ENCODE assay signal across 34 cellular contexts in the genomic region with DNA sequence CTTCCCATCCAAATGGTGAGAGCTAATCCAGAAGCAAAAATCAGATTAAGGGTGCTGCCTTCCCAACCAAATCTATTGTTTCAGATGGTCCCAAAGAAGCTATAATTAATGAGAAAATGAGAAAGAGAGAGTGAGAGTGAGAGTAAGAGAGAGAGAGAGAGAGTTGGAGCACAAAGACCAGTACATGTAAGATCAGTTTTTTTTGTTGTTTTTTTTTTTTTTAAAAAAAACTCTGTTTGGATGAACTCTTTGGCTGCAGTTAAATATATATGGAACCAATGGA.
"Had no signal": no experiment of that assay in that cellular context is flagged by ENCODE, and none has a peak within 500 bp of the region (broad histone marks: within the 10 kb centered on the region; RNA-seq: fewer than 3 reads in every experiment).

No MANE protein-coding gene starts in this region.

- H3K27ac Mint-ChIP-seq: activated B cell treated with CpG ODN at 0.5 μM for 24 hours; activated CD4-positive, alpha-beta memory T cell treated with anti-CD3 and anti-CD28 coated beads for 36 hours; activated CD4-positive, alpha-beta T cell treated with anti-CD3 and anti-CD28 coated beads, Interleukin-2, amount 10 ng/mL, durations not matched to agents 7 days and 5 days; activated CD8-positive, alpha-beta T cell treated with anti-CD3 and anti-CD28 coated beads for 36 hours; activated naive CD4-positive, alpha-beta T cell treated with anti-CD3 and anti-CD28 coated beads, Interleukin-2, amount 10 ng/mL, durations not matched to agents 7 days and 5 days; activated naive CD4-positive, alpha-beta T cell treated with anti-CD3 and anti-CD28 coated beads, Interleukin-2, amount 50 U/mL, for 24 hours; activated naive CD8-positive, alpha-beta T cell treated with anti-CD3 and anti-CD28 coated beads for 36 hours; activated T-cell treated with anti-CD3 and anti-CD28 coated beads, Interleukin-2, amount 50 U/mL, for 24 hours; activated T-helper 1 cell treated with anti-CD3 and anti-CD28 coated beads, Interleukin-12 subunit alpha, Interleukin-12 subunit beta, Interleukin-2, Interleukin-4 antibody, amounts not matched to agents 30 ng/mL and 10 ng/mL and 1 ng/mL, durations not matched to agents 14 hours and 24 hours and 36 hours; activated T-helper 17 cell treated with anti-CD3 and anti-CD28 coated beads, Interleukin-2, amount 50 U/mL, for 72 hours; brain; T-helper 1 cell treated with Interleukin-12 subunit alpha and Interleukin-12 subunit beta and Interleukin-4 antibody, amounts not matched to agents 30 μg/mL and 1 μg/mL, for 36 hours; T-helper 2 cell treated with Interferon-gamma antibody and Interleukin-4, amounts not matched to agents 5 μg/mL and 100 μg/mL, for 36 hours had no signal

- H3K27me3 Mint-ChIP-seq: activated B cell treated with CpG ODN at 0.5 μM for 24 hours; activated CD4-positive, alpha-beta memory T cell treated with anti-CD3 and anti-CD28 coated beads for 36 hours; activated CD8-positive, alpha-beta T cell treated with anti-CD3 and anti-CD28 coated beads for 36 hours; activated naive CD4-positive, alpha-beta T cell treated with anti-CD3 and anti-CD28 coated beads, Interleukin-2, amount 10 ng/mL, durations not matched to agents 7 days and 5 days; activated naive CD4-positive, alpha-beta T cell treated with anti-CD3 and anti-CD28 coated beads, Interleukin-2, amount 50 U/mL, for 24 hours; activated naive CD8-positive, alpha-beta T cell treated with anti-CD3 and anti-CD28 coated beads for 36 hours; activated T-cell treated with anti-CD3 and anti-CD28 coated beads, Interleukin-2, amount 50 U/mL, for 24 hours; activated T-helper 17 cell treated with anti-CD3 and anti-CD28 coated beads, Interleukin-2, amount 50 U/mL, for 72 hours; central memory CD8-positive, alpha-beta T cell had no signal

- H3K9me3 ChIP-seq: ascending aorta, colonic mucosa had no signal

- H3K27ac ChIP-seq: ascending aorta, cardiac muscle cell, colonic mucosa, VCaP had no signal

- H3K36me3 ChIP-seq: ascending aorta, cardiac muscle cell, colonic mucosa had no signal

- DNase-seq: activated B cell treated with CpG ODN at 0.5 μM for 24 hours; activated CD4-positive, alpha-beta memory T cell treated with anti-CD3 and anti-CD28 coated beads for 36 hours; activated CD4-positive, alpha-beta T cell treated with anti-CD3 and anti-CD28 coated beads for 48 hours; activated CD4-positive, alpha-beta T cell treated with anti-CD3 and anti-CD28 coated beads, Interleukin-2, amount 10 ng/mL, durations not matched to agents 7 days and 5 days; activated CD4-positive, CD25-positive, alpha-beta regulatory T cell treated with anti-CD3 and anti-CD28 coated beads, Interleukin-2, amount 50 U/mL, for 72 hours; activated CD8-positive, alpha-beta memory T cell treated with anti-CD3 and anti-CD28 coated beads, Interleukin-2, amount 50 U/mL, for 4 hours; activated CD8-positive, alpha-beta T cell treated with anti-CD3 and anti-CD28 coated beads for 36 hours; activated effector memory CD4-positive, alpha-beta T cell treated with Interleukin-2 at 50 U/mL for 16 hours; activated gamma-delta T cell; activated naive CD4-positive, alpha-beta T cell treated with anti-CD3 and anti-CD28 coated beads, Interleukin-2, amount 10 ng/mL, durations not matched to agents 7 days and 5 days; activated naive CD4-positive, alpha-beta T cell treated with Interleukin-2 at 50 U/mL for 16 hours; activated naive CD8-positive, alpha-beta T cell treated with anti-CD3 and anti-CD28 coated beads for 36 hours; activated T-cell treated with anti-CD3 and anti-CD28 coated beads for 4 hours; activated T-cell treated with anti-CD3 and anti-CD28 coated beads, Interleukin-2, amount 50 U/mL, for 24 hours; activated T-cell treated with anti-CD3 and anti-CD28 coated beads, Interleukin-2, amount 50 U/mL, for 48 hours; amygdala; anterior cingulate cortex; caudate nucleus; cerebellar nuclear complex; colonic mucosa; T-helper 1 cell; T-helper 9 cell had no signal

- H3K4me3 ChIP-seq: ascending aorta, cardiac muscle cell, colonic mucosa had no signal

- H3K4me3 Mint-ChIP-seq: activated B cell treated with CpG ODN at 0.5 μM for 24 hours; activated CD4-positive, alpha-beta memory T cell treated with anti-CD3 and anti-CD28 coated beads for 36 hours; activated CD4-positive, alpha-beta T cell treated with anti-CD3 and anti-CD28 coated beads, Interleukin-2, amount 10 ng/mL, durations not matched to agents 7 days and 5 days; activated CD8-positive, alpha-beta T cell treated with anti-CD3 and anti-CD28 coated beads for 36 hours; activated naive CD4-positive, alpha-beta T cell treated with anti-CD3 and anti-CD28 coated beads, Interleukin-2, amount 10 ng/mL, durations not matched to agents 7 days and 5 days; activated naive CD4-positive, alpha-beta T cell treated with anti-CD3 and anti-CD28 coated beads, Interleukin-2, amount 50 U/mL, for 24 hours; activated naive CD8-positive, alpha-beta T cell treated with anti-CD3 and anti-CD28 coated beads for 36 hours; activated T-cell treated with anti-CD3 and anti-CD28 coated beads, Interleukin-2, amount 50 U/mL, for 24 hours; activated T-helper 1 cell treated with anti-CD3 and anti-CD28 coated beads, Interleukin-12 subunit alpha, Interleukin-12 subunit beta, Interleukin-2, Interleukin-4 antibody, amounts not matched to agents 30 ng/mL and 10 ng/mL and 1 ng/mL, durations not matched to agents 14 hours and 24 hours and 36 hours; activated T-helper 17 cell treated with anti-CD3 and anti-CD28 coated beads, Interleukin-2, amount 50 U/mL, for 72 hours; brain; central memory CD8-positive, alpha-beta T cell; T-helper 1 cell treated with Interleukin-12 subunit alpha and Interleukin-12 subunit beta and Interleukin-4 antibody, amounts not matched to agents 30 μg/mL and 1 μg/mL, for 36 hours; T-helper 2 cell treated with Interferon-gamma antibody and Interleukin-4, amounts not matched to agents 5 μg/mL and 100 μg/mL, for 36 hours had no signal

- H3K4me1 ChIP-seq: colonic mucosa had no signal

- H3K36me3 Mint-ChIP-seq: brain had no signal

- FAIRE-seq: bronchial epithelial cell, TTC549 had no signal
